Comparison of ENCODE assay signal across 9 cellular contexts in genomic region chr10:60733826-60734225, GRCh38. TPM values are rescaled to one million over a fixed set of nuclear protein-coding genes. Genes with fewer than 3 reads are reported as not detected.
A peak's percentile ranks its signal among the peaks of the same experiment; 100 is the strongest.
DNase-seq lines count a peak whose midpoint lies in the region; ATAC-seq and TF ChIP-seq lines count a peak whose summit lies in the region.
"Had no signal": no experiment of that assay in that cellular context is flagged by ENCODE, and none has a peak within 500 bp of the region (broad histone marks: within the 10 kb centered on the region; RNA-seq: fewer than 3 reads in every experiment).

No MANE protein-coding gene starts in this region.

- no peak overlapping the region for H3K18ac ChIP-seq in mesenchymal stem cell (ENCODE audit: low read depth in 1 of 2, low read length in 2 of 2)

- peak overlapping the region; percentile 58 for H3K27ac Mint-ChIP-seq in activated naive CD4-positive, alpha-beta T cell treated with anti-CD3 and anti-CD28 coated beads, Interleukin-2, amount 10 ng/mL, durations not matched to agents 7 days and 5 days
- H3K27ac Mint-ChIP-seq in MCF 10A (ENCODE audit: low read depth, unreplicated experiment), result no peak overlapping the region

- H3K36me3 Mint-ChIP-seq in activated naive CD4-positive, alpha-beta T cell treated with anti-CD3 and anti-CD28 coated beads, Interleukin-2, amount 10 ng/mL, durations not matched to agents 7 days and 5 days, result peaks cover 13% of the 10 kb centered on the region
- no peaks in the 10 kb centered on the region for H3K36me3 Mint-ChIP-seq in MCF 10A (ENCODE audit: insufficient read depth, unreplicated experiment)

- H3K27ac ChIP-seq in mesenchymal stem cell (ENCODE audit: low read length, poor library complexity, severe bottlenecking), result no peak overlapping the region
- H3K27ac ChIP-seq in transverse colon, result peak overlapping the region; percentile 77 to 89 (median 84)

- TF ChIP-seq CTCF in MCF 10A (IDR thresholded peaks at IDR 0.05; ENCODE audit: unreplicated experiment), result no peak
- TF ChIP-seq CTCF in transverse colon (IDR thresholded peaks at IDR 0.05), result no peak

- BruUV-seq in MCF 10A (replicated peaks; lab: Mats Ljungman, UMichigan), result no TSS peak

- H3K27me3 Mint-ChIP-seq in activated naive CD4-positive, alpha-beta T cell treated with anti-CD3 and anti-CD28 coated beads, Interleukin-2, amount 10 ng/mL, durations not matched to agents 7 days and 5 days, result peaks cover 24% of the 10 kb centered on the region
- H3K27me3 Mint-ChIP-seq in MCF 10A (ENCODE audit: insufficient read depth, unreplicated experiment), result no peaks in the 10 kb centered on the region

- no peak for TF ChIP-seq POLR2A in transverse colon (IDR thresholded peaks at IDR 0.05)

- H3K14ac ChIP-seq in mesenchymal stem cell (ENCODE audit: low read length in 2 of 2), result no peak overlapping the region

- no peak overlapping the region for H2BK120ac ChIP-seq in mesenchymal stem cell (ENCODE audit: low read depth, low read length)

- H3K9me3 ChIP-seq in mesenchymal stem cell (ENCODE audit: control insufficient read depth, low read length) (no peaks in the 10 kb centered on the region), transverse colon (no peaks in the 10 kb centered on the region)

- H3K4me3 ChIP-seq in mesenchymal stem cell (ENCODE audit: insufficient read depth in 1 of 2, low read depth in 1 of 2, low read length in 2 of 2) (no peak overlapping the region), transverse colon (peak overlapping the region in 3 of 4 donors; percentile 70 to 92 (median 71))

- no peak overlapping the region for H3K9ac ChIP-seq in mesenchymal stem cell (ENCODE audit: low read length)

- in situ Hi-C loops in transverse colon (cut with MboI; ENCODE audit: low pct_ligation_motif_present in 1 of 4, low pct_unique_long_range_greater_than_20kb in 1 of 4, low sequenced_read_pairs in 3 of 4), result no loop called here

- no peak for TF ChIP-seq EP300 in transverse colon (IDR thresholded peaks at IDR 0.05; ENCODE audit: low read depth)

- no peak overlapping the region for H4K91ac ChIP-seq in mesenchymal stem cell (ENCODE audit: low read length)

- H3K9me3 Mint-ChIP-seq in activated naive CD4-positive, alpha-beta T cell treated with anti-CD3 and anti-CD28 coated beads, Interleukin-2, amount 10 ng/mL, durations not matched to agents 7 days and 5 days, result no peaks in the 10 kb centered on the region
- H3K9me3 Mint-ChIP-seq in MCF 10A (ENCODE audit: unreplicated experiment), result no peaks in the 10 kb centered on the region

- H2AK5ac ChIP-seq in mesenchymal stem cell (ENCODE audit: low read length, severe bottlenecking), result no peak overlapping the region

- peak overlapping the region; percentile 99 for H3K4me2 ChIP-seq in mesenchymal stem cell (ENCODE audit: low read length, poor library complexity, severe bottlenecking)

- intact Hi-C loops in MCF 10A (cut with micrococcal nuclease) (loop anchor here (5.0 kb wide), 2 partner anchors 82 to 878 kb away; no protein-coding TSS in a partner anchor), transverse colon (cut with DNase I; ENCODE audit: low total_unique reads) (no loop called here)

- H3K23ac ChIP-seq in mesenchymal stem cell (ENCODE audit: low read length in 2 of 2), result no peak overlapping the region

- no peak overlapping the region for H2BK15ac ChIP-seq in mesenchymal stem cell (ENCODE audit: low read depth, poor library complexity, severe bottlenecking)

- no peaks in the 10 kb centered on the region for H3K79me1 ChIP-seq in mesenchymal stem cell (replicated peaks; ENCODE audit: low read length, poor library complexity, severe bottlenecking)

- H3K27me3 ChIP-seq in mesenchymal stem cell (ENCODE audit: control insufficient read depth in 1 of 2, insufficient read depth in 1 of 2, low read length in 2 of 2) (peaks cover 25 to 75% of the 10 kb centered on the region in 2 experiments), transverse colon (peaks cover 15% of the 10 kb centered on the region)

- no peak overlapping the region for H2BK12ac ChIP-seq in mesenchymal stem cell (ENCODE audit: low read length in 2 of 2)

- no peaks in the 10 kb centered on the region for H3K36me3 ChIP-seq in mesenchymal stem cell (ENCODE audit: control insufficient read depth in 1 of 2, insufficient read depth in 2 of 2, low read depth in 1 of 2, low read length in 2 of 2)
- no peaks in the 10 kb centered on the region for H3K36me3 ChIP-seq in transverse colon

- peaks cover 14% of the 10 kb centered on the region for H3K4me1 ChIP-seq in mesenchymal stem cell (ENCODE audit: control insufficient read depth, insufficient read depth, low read depth, low read length)
- peaks cover 0 to 17% (median 10%) of the 10 kb centered on the region in 4 donors for H3K4me1 ChIP-seq in transverse colon

- WGBS in mesenchymal stem cell, result 66% methylated on average over 11 of the region's 11 CpGs
- 80 to 83% methylated on average over 1 to 11 of the region's 11 CpGs for WGBS in transverse colon (ENCODE audit: low coverage in 1 of 2), 2 donors

- no peak overlapping the region for H2BK5ac ChIP-seq in mesenchymal stem cell (ENCODE audit: low read depth, low read length, poor library complexity, severe bottlenecking)

- peak overlapping the region; percentile 55 for H4K8ac ChIP-seq in mesenchymal stem cell (ENCODE audit: low read length)

- CTCF ChIA-PET in activated naive CD4-positive, alpha-beta T cell treated with anti-CD3 and anti-CD28 coated beads, Interleukin-2, amount 10 ng/mL, durations not matched to agents 7 days and 5 days (lab: Charles Lee), result interaction anchor here (1.0 to 1.9 kb wide), 4 partner anchors 24 to 87 kb away, joined by 3 to 5 read pairs (median 4); no protein-coding TSS in a partner anchor
- CTCF ChIA-PET in MCF 10A (lab: Yijun Ruan, JAX), result interaction anchor here (0.5 to 1.4 kb wide), 8 partner anchors 8 to 83 kb away, joined by 3 to 7 read pairs (median 4); no protein-coding TSS in a partner anchor

- POLR2A ChIA-PET in MCF 10A (lab: Yijun Ruan, JAX), result interaction anchor here (0.7 to 2.7 kb wide), 21 partner anchors 10 to 506 kb away, joined by 3 to 16 read pairs (median 5); partner anchors contain the start of gene CDK1

- ATAC-seq in HG03442 (IDR thresholded peaks at IDR 0.05; ENCODE audit: unreplicated experiment) (no peak), GM18502 (IDR thresholded peaks at IDR 0.05; ENCODE audit: poor library complexity, unreplicated experiment) (no peak)

- peak overlapping the region; percentile 62 for H3K4me3 Mint-ChIP-seq in activated naive CD4-positive, alpha-beta T cell treated with anti-CD3 and anti-CD28 coated beads, Interleukin-2, amount 10 ng/mL, durations not matched to agents 7 days and 5 days
- peak overlapping the region; percentile 89 for H3K4me3 Mint-ChIP-seq in MCF 10A (ENCODE audit: unreplicated experiment)

- no peak overlapping the region for H2AFZ ChIP-seq in mesenchymal stem cell (ENCODE audit: low read depth, low read length)

- peak overlapping the region in 1 of 2 experiments; percentile 24 for H3K4ac ChIP-seq in mesenchymal stem cell (ENCODE audit: low read depth in 1 of 2, low read length in 2 of 2)

- no peak for DNase-seq in activated naive CD4-positive, alpha-beta T cell treated with anti-CD3 and anti-CD28 coated beads, Interleukin-2, amount 10 ng/mL, durations not matched to agents 7 days and 5 days
- DNase-seq in activated naive CD4-positive, alpha-beta T cell treated with anti-CD3 and anti-CD28 coated beads, Interleukin-2, amount 50 U/mL, for 16 hours, result no peak
- DNase-seq in MCF 10A (ENCODE audit: unreplicated experiment) (no peak), mesenchymal stem cell (peak; percentile 2), transverse colon (no peak), AG08395 (ENCODE audit: low spot score) (no peak)
- DNase-seq: IMR-90 had no signal

- H3K4me1 Mint-ChIP-seq in activated naive CD4-positive, alpha-beta T cell treated with anti-CD3 and anti-CD28 coated beads, Interleukin-2, amount 10 ng/mL, durations not matched to agents 7 days and 5 days, result peaks cover 44% of the 10 kb centered on the region
- H3K4me1 Mint-ChIP-seq in MCF 10A (ENCODE audit: insufficient read depth, unreplicated experiment), result peaks cover 22% of the 10 kb centered on the region

RNA-seq across cellular contexts. Expression of gene CDK1, which starts 44.5 kb away (rescaled TPM):
- total RNA-seq in MCF 10A (2022) (37.4 and 48.8 TPM in 2 replicates), transverse colon (1 to 10 TPM in 2 of 4 donors, under 1 TPM in 1, not detected in 1; 0.80 to 3.3 (median 2.9) TPM)
- polyA plus RNA-seq in mesenchymal stem cell (2013, experiment 1 of 2), result 12.3 TPM
- polyA plus RNA-seq in mesenchymal stem cell (2013, experiment 2 of 2), result 13.6 TPM

Comparison
In these comparisons a context has a peak if more than half of its experiments do, and no peak if none do; other contexts are left out.
1. H3K4me3 ChIP-seq: peak in transverse colon (3 of 4); none in mesenchymal stem cell (0 of 2).